ENCODE assay signal across 1 cellular context in the genomic region with DNA sequence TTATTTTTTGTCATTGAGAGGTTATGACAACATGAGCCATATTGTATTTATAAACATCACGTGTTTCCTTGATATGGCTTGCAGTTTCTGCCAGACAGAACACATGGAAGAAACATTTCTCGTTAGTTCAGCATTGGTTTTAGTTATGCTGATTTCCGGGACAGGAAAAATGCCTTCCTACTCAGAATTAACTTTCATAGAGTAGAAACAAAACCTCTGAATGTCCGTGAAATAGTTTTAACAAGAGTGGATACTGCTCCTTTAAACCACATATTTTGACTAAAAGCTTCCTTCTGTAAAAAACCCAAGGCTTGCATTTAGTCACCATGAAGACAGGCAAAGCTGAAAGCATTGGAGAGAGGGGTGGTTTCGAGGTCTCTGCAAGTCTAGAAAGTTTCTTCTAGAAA.
TF ChIP-seq lines count a peak whose summit lies in the region.

No MANE protein-coding gene starts in this region.

TF ChIP-seq in GM23338, 12 proteins besides CTCF, POLR2A, EP300 and RAD21 (continued from another document):
- TF ChIP-seq, protein P1, sequence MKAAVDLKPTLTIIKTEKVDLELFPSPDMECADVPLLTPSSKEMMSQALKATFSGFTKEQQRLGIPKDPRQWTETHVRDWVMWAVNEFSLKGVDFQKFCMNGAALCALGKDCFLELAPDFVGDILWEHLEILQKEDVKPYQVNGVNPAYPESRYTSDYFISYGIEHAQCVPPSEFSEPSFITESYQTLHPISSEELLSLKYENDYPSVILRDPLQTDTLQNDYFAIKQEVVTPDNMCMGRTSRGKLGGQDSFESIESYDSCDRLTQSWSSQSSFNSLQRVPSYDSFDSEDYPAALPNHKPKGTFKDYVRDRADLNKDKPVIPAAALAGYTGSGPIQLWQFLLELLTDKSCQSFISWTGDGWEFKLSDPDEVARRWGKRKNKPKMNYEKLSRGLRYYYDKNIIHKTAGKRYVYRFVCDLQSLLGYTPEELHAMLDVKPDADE (IDR thresholded peaks at IDR 0.05), result no peak
- no peak for TF ChIP-seq ZNF331 (CRISPR knock-in tag; IDR thresholded peaks at IDR 0.05; ENCODE audit: low read depth)
- no peak for TF ChIP-seq POLR2AphosphoS5 (IDR thresholded peaks at IDR 0.05; ENCODE audit: low read depth)
- no peak for TF ChIP-seq ZNF114 (CRISPR knock-in tag; IDR thresholded peaks at IDR 0.05)
- no peak for TF ChIP-seq NANOG (IDR thresholded peaks at IDR 0.05; ENCODE audit: borderline replicate concordance)
- TF ChIP-seq EZH2 (IDR thresholded peaks at IDR 0.05; ENCODE audit: low read depth, unreplicated experiment), result no peak
- TF ChIP-seq, protein P2, sequence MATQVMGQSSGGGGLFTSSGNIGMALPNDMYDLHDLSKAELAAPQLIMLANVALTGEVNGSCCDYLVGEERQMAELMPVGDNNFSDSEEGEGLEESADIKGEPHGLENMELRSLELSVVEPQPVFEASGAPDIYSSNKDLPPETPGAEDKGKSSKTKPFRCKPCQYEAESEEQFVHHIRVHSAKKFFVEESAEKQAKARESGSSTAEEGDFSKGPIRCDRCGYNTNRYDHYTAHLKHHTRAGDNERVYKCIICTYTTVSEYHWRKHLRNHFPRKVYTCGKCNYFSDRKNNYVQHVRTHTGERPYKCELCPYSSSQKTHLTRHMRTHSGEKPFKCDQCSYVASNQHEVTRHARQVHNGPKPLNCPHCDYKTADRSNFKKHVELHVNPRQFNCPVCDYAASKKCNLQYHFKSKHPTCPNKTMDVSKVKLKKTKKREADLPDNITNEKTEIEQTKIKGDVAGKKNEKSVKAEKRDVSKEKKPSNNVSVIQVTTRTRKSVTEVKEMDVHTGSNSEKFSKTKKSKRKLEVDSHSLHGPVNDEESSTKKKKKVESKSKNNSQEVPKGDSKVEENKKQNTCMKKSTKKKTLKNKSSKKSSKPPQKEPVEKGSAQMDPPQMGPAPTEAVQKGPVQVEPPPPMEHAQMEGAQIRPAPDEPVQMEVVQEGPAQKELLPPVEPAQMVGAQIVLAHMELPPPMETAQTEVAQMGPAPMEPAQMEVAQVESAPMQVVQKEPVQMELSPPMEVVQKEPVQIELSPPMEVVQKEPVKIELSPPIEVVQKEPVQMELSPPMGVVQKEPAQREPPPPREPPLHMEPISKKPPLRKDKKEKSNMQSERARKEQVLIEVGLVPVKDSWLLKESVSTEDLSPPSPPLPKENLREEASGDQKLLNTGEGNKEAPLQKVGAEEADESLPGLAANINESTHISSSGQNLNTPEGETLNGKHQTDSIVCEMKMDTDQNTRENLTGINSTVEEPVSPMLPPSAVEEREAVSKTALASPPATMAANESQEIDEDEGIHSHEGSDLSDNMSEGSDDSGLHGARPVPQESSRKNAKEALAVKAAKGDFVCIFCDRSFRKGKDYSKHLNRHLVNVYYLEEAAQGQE (IDR thresholded peaks at IDR 0.05; ENCODE audit: unreplicated experiment), result no peak
- TF ChIP-seq STAT1 (IDR thresholded peaks at IDR 0.05; ENCODE audit: unreplicated experiment), result no peak
